18 cellular contexts compared by ENCODE assay signal in the genomic region with DNA sequence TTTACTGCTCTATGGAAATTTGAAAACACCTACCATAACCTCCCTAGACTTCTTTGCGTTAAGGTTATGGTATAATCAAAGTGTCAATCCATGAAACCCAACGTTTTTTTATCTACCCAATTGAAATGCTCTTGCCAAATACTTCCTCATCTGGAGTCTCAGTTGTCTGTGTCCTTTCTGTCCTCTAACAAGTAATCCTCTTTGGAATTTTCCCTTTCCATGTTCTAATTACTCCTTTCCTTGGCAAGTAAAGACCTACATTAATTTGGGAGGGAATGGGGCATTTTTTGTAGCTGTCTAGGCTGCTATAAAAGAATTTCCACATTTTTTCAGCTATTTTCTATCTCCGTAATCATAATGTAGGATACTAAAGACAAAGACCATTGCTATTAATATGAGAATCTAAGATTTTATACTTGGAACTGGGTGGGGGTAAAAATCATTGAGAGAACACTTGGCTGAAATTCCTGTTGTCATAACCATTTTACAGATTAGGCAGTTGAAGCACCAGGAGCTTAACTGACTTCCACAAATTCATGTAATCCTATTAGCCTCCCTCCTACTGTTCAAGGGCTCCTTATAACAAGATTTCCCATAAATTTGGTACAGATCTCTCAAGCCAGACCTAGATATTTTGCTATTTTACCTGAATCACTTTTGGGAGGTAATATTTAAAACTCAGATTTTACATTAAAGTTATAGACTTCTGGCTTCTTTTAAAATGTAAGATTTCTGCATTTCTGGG.
"Had no signal": no experiment of that assay in that cellular context is flagged by ENCODE, and none has a peak within 500 bp of the region (broad histone marks: within the 10 kb centered on the region; RNA-seq: fewer than 3 reads in every experiment).

No MANE protein-coding gene starts in this region.

- DNase-seq: hypothalamus; islet precursor cell; left ventricle myocardium inferior; mesendoderm; naive B cell; natural killer cell; nephron progenitor cell; ovary; right cardiac atrium; spleen; stimulated activated CD4-positive, alpha-beta T cell treated with anti-CD3 and anti-CD28 coated beads, Interleukin-4, amount 100 ng/mL, for 24 hours; stimulated activated naive CD4-positive, alpha-beta T cell; uterus had no signal

- H3K27me3 ChIP-seq: ovary, spleen, tibial nerve, uterus had no signal

- H3K36me3 ChIP-seq: left ventricle myocardium inferior, ovary, spleen, tibial nerve, uterus had no signal

- ATAC-seq: natural killer cell; right cardiac atrium; sciatic nerve; stimulated activated effector memory CD8-positive, alpha-beta T cell treated with anti-CD3 and anti-CD28 coated beads, Interleukin-12 subunit alpha, Interleukin-12 subunit beta, amount 100 ng/mL, for 72 hours had no signal

- H3K4me1 ChIP-seq: left ventricle myocardium inferior, spleen, tibial nerve, uterus had no signal

- H3K27ac ChIP-seq: left ventricle myocardium inferior, ovary, skin epidermis, spleen, tibial nerve, uterus had no signal

- H3K9me3 ChIP-seq: ovary, tibial nerve, uterus had no signal

- H3K4me3 ChIP-seq: left ventricle myocardium inferior, lung, ovary, skin epidermis, spleen, tibial nerve, uterus had no signal
